Comparison of ENCODE assay signal across 19 cellular contexts in the genomic region with DNA sequence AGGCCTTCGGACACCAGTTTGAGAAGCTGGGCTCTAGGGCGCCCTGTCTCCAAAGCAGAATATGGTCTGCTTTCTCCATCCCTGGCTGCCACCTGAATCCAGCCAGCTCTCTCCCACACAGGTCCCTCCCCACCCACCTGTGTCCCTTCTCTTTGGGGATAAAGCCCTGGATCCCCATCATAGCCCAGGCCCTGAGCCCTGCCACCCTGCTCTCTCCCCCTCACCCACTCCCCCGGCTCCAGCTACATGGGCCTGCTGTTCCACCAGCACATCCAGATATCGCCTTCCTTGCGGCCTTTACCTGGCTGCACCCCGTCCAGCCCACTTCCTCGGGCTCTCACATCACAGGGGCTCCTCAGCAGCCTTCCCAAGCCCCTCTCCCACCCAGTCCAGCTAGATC. TPM values are rescaled to one million over a fixed set of nuclear protein-coding genes. Genes with fewer than 3 reads are reported as not detected.
DNase-seq lines count a peak whose midpoint lies in the region; FAIRE-seq and TF ChIP-seq lines count a peak whose summit lies in the region.
"Had no signal": no experiment of that assay in that cellular context is flagged by ENCODE, and none has a peak within 500 bp of the region (broad histone marks: within the 10 kb centered on the region; RNA-seq: fewer than 3 reads in every experiment).

No MANE protein-coding gene starts in this region.

- H3K4me2 ChIP-seq in BLaER1 (peak overlapping the region; percentile 99), H9 (ENCODE audit: insufficient read depth, insufficient read length, low read length) (no peak overlapping the region)

- H3K27ac ChIP-seq in BLaER1 (peak overlapping the region; percentile 98), H9 (ENCODE audit: insufficient read length, low read depth, low read length) (no peak overlapping the region)
- H3K27ac ChIP-seq: left lung, Peyer's patch had no signal

- no peak overlapping the region for H3K4ac ChIP-seq in H9 (ENCODE audit: low read depth, low read length)

- no peaks in the 10 kb centered on the region for H3K23me2 ChIP-seq in H9 (ENCODE audit: insufficient read length, low read depth, low read length, poor library complexity, severe bottlenecking)

- no peak overlapping the region for H2BK120ac ChIP-seq in H9 (ENCODE audit: low read depth, low read length, poor library complexity, severe bottlenecking)

- H2BK12ac ChIP-seq in H9 (ENCODE audit: insufficient read length, low read depth, low read length) = no peak overlapping the region

- no peak for FAIRE-seq in HTR-8/SVneo (lab: Jason Lieb, UNC)

- H2AFZ ChIP-seq in H9 (ENCODE audit: low read length) = no peak overlapping the region

- H2BK5ac ChIP-seq in H9 (ENCODE audit: insufficient read length, low read length) = no peak overlapping the region

- no peak overlapping the region for H2BK20ac ChIP-seq in H9 (ENCODE audit: low read depth, low read length, poor library complexity, severe bottlenecking)

- H3K4me3 Mint-ChIP-seq in H9 (no peak overlapping the region), chondrocyte (ENCODE audit: unreplicated experiment) (no peak overlapping the region), neural crest cell (peak overlapping the region; percentile 24)

- peaks cover 98% of the 10 kb centered on the region for H3K4me1 ChIP-seq in BLaER1
- no peaks in the 10 kb centered on the region for H3K4me1 ChIP-seq in H9 (ENCODE audit: insufficient read depth, low read length)

- no peak overlapping the region for H4K91ac ChIP-seq in H9 (ENCODE audit: insufficient read length, low read depth, low read length)

- H3K9ac ChIP-seq in BLaER1 (peak overlapping the region; percentile 69), H9 (ENCODE audit: extremely low read depth, insufficient read length, low read length) (no peak overlapping the region)

- H3K27me3 ChIP-seq in BLaER1 (no peaks in the 10 kb centered on the region), H9 (ENCODE audit: insufficient read depth, low read length) (no peaks in the 10 kb centered on the region)
- H3K27me3 ChIP-seq: left lung, Peyer's patch had no signal

- no peak overlapping the region for H3K18ac ChIP-seq in H9 (ENCODE audit: insufficient read length, low read depth, low read length)

- H3K4me3 ChIP-seq in BLaER1 = 0 out of 2 replicates have a peak overlapping the region, but pooled peaks have one; percentile 59
- H3K4me3 ChIP-seq: left lung, Peyer's patch had no signal

- H3K4me1 Mint-ChIP-seq in H9 = peaks cover 29 to 30% of the 10 kb centered on the region in 2 experiments
- H3K4me1 Mint-ChIP-seq in chondrocyte (ENCODE audit: low read depth) = peaks cover 39% of the 10 kb centered on the region
- H3K4me1 Mint-ChIP-seq in neural crest cell = peaks cover 38% of the 10 kb centered on the region

- H3K36me3 ChIP-seq in BLaER1 = peaks cover 11% of the 10 kb centered on the region
- H3K36me3 ChIP-seq: Peyer's patch had no signal

- H4K5ac ChIP-seq in H9 (ENCODE audit: insufficient read length, low read depth, low read length) = no peak overlapping the region

- no peak for DNase-seq in H9
- DNase-seq in chondrocyte (ENCODE audit: low spot score) = peak; percentile 61
- no peak for DNase-seq in neural crest cell (ENCODE audit: low read depth, low spot score)
- DNase-seq in NCI-H748 treated with DMSO at 0.1 percent for 48 hours (lab: John Stamatoyannopoulos, UW) = no peak
- no peak for DNase-seq in HTR-8/SVneo (ENCODE audit: insufficient read length, low spot score)
- no peak for DNase-seq in NCI-H2227 (lab: John Stamatoyannopoulos, UW; ENCODE audit: unreplicated experiment)
- DNase-seq in NCI-H1436 treated with DMSO at 0.1 percent for 48 hours (lab: John Stamatoyannopoulos, UW) = no peak
- DNase-seq: cortex of kidney; DMS79 treated with DMSO at 0.1 percent for 48 hours; HCEC 1CT; left lung; naive B cell; NCI-H1694 treated with DMSO at 0.1 percent for 48 hours; NCI-H510A treated with DMSO at 0.1 percent for 48 hours; Peyer's patch; stimulated activated naive CD8-positive, alpha-beta T cell treated with anti-CD3 and anti-CD28 coated beads, Interleukin-15, Interleukin-2, amounts not matched to agents 100 U/mL and 50 U/mL, for 24 hours; SW 1271 had no signal

- peaks cover 1% of the 10 kb centered on the region; the same call in 1 of the 2 replicates for H3K27me3 Mint-ChIP-seq in H9 (ENCODE audit: low read depth)
- no peaks in the 10 kb centered on the region for H3K27me3 Mint-ChIP-seq in chondrocyte (ENCODE audit: low read depth)
- no peaks in the 10 kb centered on the region for H3K27me3 Mint-ChIP-seq in neural crest cell (ENCODE audit: low read depth)
- H3K27me3 Mint-ChIP-seq: naive B cell had no signal

- TF ChIP-seq CTCF in H9 (conservative IDR thresholded peaks at IDR 0.05) (no peak), chondrocyte (IDR thresholded peaks at IDR 0.05) (no peak), neural crest cell (conservative IDR thresholded peaks at IDR 0.05) (no peak)

- H3K27ac Mint-ChIP-seq in H9 (peak overlapping the region in 2 of 3 experiments; percentile 9 to 34; a peak in 4 of 7 replicates), chondrocyte (ENCODE audit: unreplicated experiment) (peak overlapping the region; percentile 29), neural crest cell (ENCODE audit: unreplicated experiment) (peak overlapping the region; percentile 78)

- no peak overlapping the region for H2BK15ac ChIP-seq in H9 (ENCODE audit: low read depth, low read length)

- H4K20me1 ChIP-seq in BLaER1 (peaks cover 98% of the 10 kb centered on the region), H9 (ENCODE audit: control insufficient read depth, insufficient read depth, insufficient read length) (no peaks in the 10 kb centered on the region)

- no peak overlapping the region for H4K8ac ChIP-seq in H9 (replicated peaks; ENCODE audit: insufficient read length, low read depth, low read length)

- no peak overlapping the region for H3K56ac ChIP-seq in H9 (ENCODE audit: insufficient read length, low read depth, low read length)

- peaks cover 5% of the 10 kb centered on the region for H3K79me1 ChIP-seq in H9 (ENCODE audit: insufficient read depth, low read depth, low read length, poor library complexity, severe bottlenecking)

- H3K9me3 Mint-ChIP-seq in H9 = no peaks in the 10 kb centered on the region
- no peaks in the 10 kb centered on the region for H3K9me3 Mint-ChIP-seq in chondrocyte (ENCODE audit: low read depth)
- H3K9me3 Mint-ChIP-seq in neural crest cell = no peaks in the 10 kb centered on the region
- H3K9me3 Mint-ChIP-seq: naive B cell had no signal

- no peak overlapping the region for H3K14ac ChIP-seq in H9 (ENCODE audit: insufficient read depth, low read length)

- no peak overlapping the region for H3K23ac ChIP-seq in H9 (ENCODE audit: insufficient read length, low read depth, low read length)

- H3K36me3 Mint-ChIP-seq in H9 (ENCODE audit: insufficient read depth in 1 of 3, low read depth in 3 of 3) (peaks cover 0 to 2% (median 0%) of the 10 kb centered on the region in 3 experiments; a peak in 1 of 7 replicates), chondrocyte (ENCODE audit: low read depth) (no peaks in the 10 kb centered on the region), neural crest cell (ENCODE audit: low read depth) (no peaks in the 10 kb centered on the region)
- H3K36me3 Mint-ChIP-seq: naive B cell had no signal

- peaks cover 6% of the 10 kb centered on the region for H3K79me2 ChIP-seq in H9 (ENCODE audit: insufficient read depth, low read length)

- no peaks in the 10 kb centered on the region for H3K9me3 ChIP-seq in BLaER1
- no peaks in the 10 kb centered on the region for H3K9me3 ChIP-seq in H9 (ENCODE audit: control insufficient read depth, low read depth, low read length)
- H3K9me3 ChIP-seq: left lung, Peyer's patch had no signal

- WGBS in H9 (ENCODE audit: extremely low coverage, insufficient read length, low lambda C conversion rate) = no CpG with 5 or more reads among the region's 7 CpGs

- H2AK5ac ChIP-seq in H9 (ENCODE audit: insufficient read length, low read length) = no peak overlapping the region

- H3T11ph ChIP-seq in H9 (ENCODE audit: low read length) = no peak overlapping the region

RNA-seq across cellular contexts. Expression of a gene that starts 7.8 kb away (rescaled TPM):
- total RNA-seq in H9 (2021) = 142 and 150 TPM in 2 replicates
- 99.9 to 136 TPM (median 100 TPM) in 3 replicates for total RNA-seq in chondrocyte
- 147 and 150 TPM in 2 replicates for total RNA-seq in neural crest cell

RNA-seq across cellular contexts. Expression of a gene that starts 50.9 kb away (rescaled TPM):
- total RNA-seq in H9 (2021) (0.31 and 0.35 TPM in 2 replicates), chondrocyte (0.52 to 0.73 TPM (median 0.59 TPM) in 3 replicates), neural crest cell (0.43 and 0.47 TPM in 2 replicates)

RNA-seq across cellular contexts. Expression of a gene that starts 59.2 kb away (rescaled TPM):
- total RNA-seq in H9 (2021) = 0.15 and 0.31 TPM in 2 replicates
- total RNA-seq in chondrocyte = not detected in 3 replicates
- 1.7 and 2.5 TPM in 2 replicates for total RNA-seq in neural crest cell
- total RNA-seq: left lung, Peyer's patch, sciatic nerve had no signal

Comparison
In these comparisons a context has a peak if more than half of its experiments do, and no peak if none do; other contexts are left out.
1. H3K27ac Mint-ChIP-seq: peak in every context shown above with its lines; median percentile 78 in neural crest cell; 29 in chondrocyte; 22 in H9.